ENCODE assay signal across 8 cellular contexts in genomic region chr1:229271448-229272120, GRCh38. TPM values are rescaled to one million over a fixed set of nuclear protein-coding genes. Genes with fewer than 3 reads are reported as not detected.
DNase-seq lines count a peak whose midpoint lies in the region; ATAC-seq and TF ChIP-seq lines count a peak whose summit lies in the region.

No MANE protein-coding gene starts in this region.

- H3K27me3 Mint-ChIP-seq in activated B cell treated with CpG ODN at 0.5 μM for 24 hours: no peaks in the 10 kb centered on the region
- H3K27me3 Mint-ChIP-seq in effector memory CD8-positive, alpha-beta T cell: no peaks in the 10 kb centered on the region

- in situ Hi-C loops in G401 (cut with HindIII; ENCODE audit: low sequenced_read_pairs): loop anchor here (25.0 kb wide), 1 partner anchor 191 kb away; no protein-coding TSS in a partner anchor

- H3K4me1 ChIP-seq in mononuclear cell (ENCODE audit: insufficient read depth, low read length) (peaks cover 49% of the 10 kb centered on the region), subcutaneous abdominal adipose tissue (ENCODE audit: control insufficient read depth in 5 of 5, insufficient read depth in 5 of 5, low read length in 5 of 5) (peaks cover 8 to 34% (median 25%) of the 10 kb centered on the region in 5 donors)

- H3K27me3 ChIP-seq in mononuclear cell (ENCODE audit: insufficient read depth, low read length) (no peaks in the 10 kb centered on the region), subcutaneous abdominal adipose tissue (ENCODE audit: control insufficient read depth in 5 of 5, insufficient read depth in 4 of 5, low read length in 5 of 5) (no peaks in the 10 kb centered on the region)

- intact Hi-C loops in activated B cell treated with CpG ODN at 0.5 μM for 24 hours (cut with micrococcal nuclease): loop anchor here (1.0 to 2.0 kb wide), 7 partner anchors 71 to 1189 kb away; partner anchors contain the start of genes ABCB10, ARF1, NUP133 and TAF5L

- DNase-seq in G401 (ENCODE audit: low spot score) (peak; percentile 40), activated B cell treated with CpG ODN at 0.5 μM for 24 hours (no peak), NCI-H446 treated with DMSO at 0.1 percent for 48 hours (lab: John Stamatoyannopoulos, UW) (no peak)
- peak in 2 of 3 experiments; percentile 16 for DNase-seq in effector memory CD8-positive, alpha-beta T cell

- POLR2A ChIA-PET in activated B cell treated with CpG ODN at 0.5 μM for 24 hours (lab: Charles Lee): interaction anchor here (0.6 to 2.7 kb wide), 8 partner anchors 71 to 1707 kb away, joined by 3 to 29 read pairs (median 5); partner anchors contain the start of genes ARV1, CCSAP, NUP133 and TTC13

- TF ChIP-seq CTCF in activated B cell treated with CpG ODN at 0.5 μM for 24 hours (IDR thresholded peaks at IDR 0.05): no peak

- peak overlapping the region; percentile 78 to 91 (median 86) for H3K9ac ChIP-seq in subcutaneous abdominal adipose tissue (ENCODE audit: low read length in 5 of 5)

- CTCF ChIA-PET in activated B cell treated with CpG ODN at 0.5 μM for 24 hours (lab: Charles Lee): interaction anchor here (0.9 to 2.9 kb wide), 2 partner anchors 210 to 878 kb away, joined by 3 to 9 read pairs; no protein-coding TSS in a partner anchor

- H3K4me3 Mint-ChIP-seq in activated B cell treated with CpG ODN at 0.5 μM for 24 hours: peak overlapping the region; percentile 91
- peak overlapping the region; percentile 91 to 97 for H3K4me3 Mint-ChIP-seq in effector memory CD8-positive, alpha-beta T cell

- peak overlapping the region; percentile 87 for H3K27ac Mint-ChIP-seq in activated B cell treated with CpG ODN at 0.5 μM for 24 hours
- H3K27ac Mint-ChIP-seq in effector memory CD8-positive, alpha-beta T cell: peak overlapping the region; percentile 85 to 92

- peaks cover 11% of the 10 kb centered on the region for H3K36me3 Mint-ChIP-seq in activated B cell treated with CpG ODN at 0.5 μM for 24 hours (ENCODE audit: low read depth)
- peaks cover 8% of the 10 kb centered on the region for H3K36me3 Mint-ChIP-seq in effector memory CD8-positive, alpha-beta T cell (ENCODE audit: insufficient read depth)

- ATAC-seq in GM21576 (IDR thresholded peaks at IDR 0.05; ENCODE audit: unreplicated experiment) (peak; percentile 44), activated B cell treated with CpG ODN at 0.5 μM for 24 hours (ENCODE audit: low read depth) (peak; percentile 64)
- peak; percentile 67 for ATAC-seq in effector memory CD8-positive, alpha-beta T cell (replicated peaks)

- H3K9me3 ChIP-seq in KOPT-K1 (ENCODE audit: insufficient read depth, low read length, poor library complexity, severe bottlenecking) (no peaks in the 10 kb centered on the region), mononuclear cell (ENCODE audit: low read depth, low read length) (no peaks in the 10 kb centered on the region), subcutaneous abdominal adipose tissue (ENCODE audit: control insufficient read depth in 5 of 5, low read length in 5 of 5) (peaks cover 0 to 10% (median 8%) of the 10 kb centered on the region in 5 donors)

- H3K27ac ChIP-seq in KOPT-K1 (ENCODE audit: low read depth, low read length, poor library complexity, severe bottlenecking) (peak overlapping the region; percentile 65), subcutaneous abdominal adipose tissue (ENCODE audit: low read depth, low read length) (peak overlapping the region; percentile 44)

- peak overlapping the region; percentile 62 for H3K4me3 ChIP-seq in mononuclear cell (ENCODE audit: low read length)
- H3K4me3 ChIP-seq in subcutaneous abdominal adipose tissue (ENCODE audit: low read depth in 1 of 5, low read length in 5 of 5): peak overlapping the region; percentile 70 to 95 (median 81)

- H3K4me1 Mint-ChIP-seq in activated B cell treated with CpG ODN at 0.5 μM for 24 hours: peaks cover 34% of the 10 kb centered on the region
- peaks cover 26 to 34% of the 10 kb centered on the region in 2 donors for H3K4me1 Mint-ChIP-seq in effector memory CD8-positive, alpha-beta T cell (ENCODE audit: low read depth in 2 of 2)

- H3K9me3 Mint-ChIP-seq in activated B cell treated with CpG ODN at 0.5 μM for 24 hours: peaks cover 2% of the 10 kb centered on the region
- peaks cover 0 to 1% of the 10 kb centered on the region in 2 donors for H3K9me3 Mint-ChIP-seq in effector memory CD8-positive, alpha-beta T cell

- H3K36me3 ChIP-seq in KOPT-K1 (ENCODE audit: insufficient read depth, low read length) (no peaks in the 10 kb centered on the region), subcutaneous abdominal adipose tissue (ENCODE audit: control insufficient read depth in 5 of 5, insufficient read depth in 5 of 5, low read length in 5 of 5) (no peaks in the 10 kb centered on the region)

RNA-seq across cellular contexts. Expression of gene RAB4A, which starts 0.7 kb away (rescaled TPM):
- 78.3 and 99.2 TPM in 2 replicates for total RNA-seq in G401 (2014; rRNA removed; shearing (Covaris generic))
- total RNA-seq in activated B cell treated with CpG ODN at 0.5 μM for 24 hours: 40.2 and 42.3 TPM in 2 replicates
- total RNA-seq in mononuclear cell: 20.9 TPM

Comparison
In these comparisons a context has a peak if more than half of its experiments do, and no peak if none do; other contexts are left out.
1. DNase-seq: peak in G401 (single experiment) and effector memory CD8-positive, alpha-beta T cell (2 of 3); none in activated B cell treated with CpG ODN at 0.5 μM for 24 hours (single experiment) and NCI-H446 treated with DMSO at 0.1 percent for 48 hours (single experiment).
2. Peak in every context shown above with its lines, with median percentiles within 50 percentile points of each other: ATAC-seq.